Comparison of ENCODE assay signal across 8 cellular contexts in the genomic region with DNA sequence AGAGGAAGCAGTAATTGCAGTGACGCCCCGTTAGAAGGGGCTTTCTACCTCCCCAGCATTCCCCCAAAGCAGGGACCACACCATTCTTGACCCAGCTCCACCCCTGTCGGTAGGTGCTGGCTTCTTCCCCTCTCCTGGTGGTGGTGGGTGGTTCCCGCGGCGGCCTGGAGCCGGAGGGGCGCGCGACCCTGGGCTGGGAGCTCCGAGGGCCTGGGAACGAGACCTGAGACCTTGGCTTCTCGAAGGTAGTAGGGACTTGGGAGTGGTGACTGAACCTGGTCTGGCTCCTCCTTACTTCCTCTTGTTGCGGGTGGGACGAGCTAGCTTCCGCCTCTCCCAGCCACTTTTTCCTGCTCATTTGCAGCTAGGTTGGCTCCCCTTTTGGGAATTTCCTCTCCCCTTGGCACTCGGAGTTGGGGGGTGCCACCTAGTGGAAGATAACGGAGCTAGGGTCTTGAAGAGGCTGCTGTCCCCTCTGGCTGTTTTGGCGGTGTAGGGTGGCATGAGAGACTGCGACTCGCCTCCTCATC. TPM values are rescaled to one million over a fixed set of nuclear protein-coding genes. Genes with fewer than 3 reads are reported as not detected.
A peak's percentile ranks its signal among the peaks of the same experiment; 100 is the strongest.
DNase-seq lines count a peak whose midpoint lies in the region; ATAC-seq, FAIRE-seq and TF ChIP-seq lines count a peak whose summit lies in the region.

No MANE protein-coding gene starts in this region.

- H3K79me1 ChIP-seq in mesenchymal stem cell (replicated peaks; ENCODE audit: low read length, poor library complexity, severe bottlenecking), result peaks cover 20% of the 10 kb centered on the region

- RAD21 ChIA-PET in HCT116 (lab: Charles Lee; ENCODE audit: low non-redundant PET in 1 of 2, low total read pairs in 2 of 2, uncharacterized antibody in 2 of 2, unreplicated experiment in 2 of 2), result interaction anchor here in 1 of 2 experiments (0.6 kb wide), 1 partner anchor 262 kb away, joined by 4 read pairs; no protein-coding TSS in a partner anchor

- POLR2A ChIA-PET in HCT116 (lab: Charles Lee), result interaction anchor here (0.6 to 1.7 kb wide), 12 partner anchors 12 to 818 kb away, joined by 3 to 7 read pairs (median 4); partner anchors contain the start of genes SLC25A39 and TMUB2
- POLR2A ChIA-PET in endothelial cell of umbilical vein (lab: Charles Lee), result interaction anchor here (0.6 to 1.6 kb wide), 4 partner anchors 125 to 161 kb away, joined by 3 to 4 read pairs (median 3); partner anchors contain the start of gene TMUB2

- peak overlapping the region; percentile 69 to 89 for H3K18ac ChIP-seq in mesenchymal stem cell (ENCODE audit: low read depth in 1 of 2, low read length in 2 of 2)

- H3K9me3 ChIP-seq in HCT116 (ENCODE audit: control insufficient read depth in 1 of 2, insufficient read depth in 1 of 2, low read depth in 1 of 2, low read length in 2 of 2) (no peaks in the 10 kb centered on the region), endothelial cell of umbilical vein (replicated peaks; ENCODE audit: control insufficient read depth, insufficient read depth, low read length) (no peaks in the 10 kb centered on the region), mesenchymal stem cell (ENCODE audit: control insufficient read depth, low read length) (no peaks in the 10 kb centered on the region), stomach (no peaks in the 10 kb centered on the region)

- TF ChIP-seq EP300 in stomach (IDR thresholded peaks at IDR 0.05), result no peak

- FAIRE-seq in endothelial cell of umbilical vein (lab: Jason Lieb, UNC), result peak; percentile 88

- intact Hi-C loops in HCT116 (cut with micrococcal nuclease) (no loop called here), endothelial cell of umbilical vein (cut with micrococcal nuclease) (loop anchor here (1.0 to 2.0 kb wide), 4 partner anchors 15 to 145 kb away; no protein-coding TSS in a partner anchor), stomach (cut with DNase I; ENCODE audit: low total_unique reads) (no loop called here)

- H3K14ac ChIP-seq in mesenchymal stem cell (ENCODE audit: low read length in 2 of 2), result peak overlapping the region; percentile 38 to 92

- no peak overlapping the region for H2AFZ ChIP-seq in HCT116 (ENCODE audit: low read depth, low read length, poor library complexity, severe bottlenecking)
- H2AFZ ChIP-seq in endothelial cell of umbilical vein (ENCODE audit: low read depth, low read length), result peak overlapping the region; percentile 3
- peak overlapping the region; percentile 39 for H2AFZ ChIP-seq in mesenchymal stem cell (ENCODE audit: low read depth, low read length)

- TF ChIP-seq CTCF in HCT116 (IDR thresholded peaks at IDR 0.05 in 2 of 3, conservative IDR thresholded peaks at IDR 0.05 in 1 of 3; ENCODE audit: borderline replicate concordance in 1 of 3, insufficient read depth in 1 of 3, low read depth in 2 of 3, low read length in 2 of 3), result peak; percentile 56 to 78 (median 60)
- TF ChIP-seq CTCF in endothelial cell of umbilical vein (IDR thresholded peaks at IDR 0.05; ENCODE audit: extremely low read depth in 1 of 2, insufficient read depth in 1 of 2, low read depth in 1 of 2, low read length in 2 of 2), result peak; percentile 34 to 56
- TF ChIP-seq CTCF in stomach (IDR thresholded peaks at IDR 0.05), result peak in 3 of 7 experiments; percentile 3 to 37 (median 17)

- H3K9ac ChIP-seq in HCT116 (ENCODE audit: low read length) (peak overlapping the region; percentile 71), endothelial cell of umbilical vein (replicated peaks; ENCODE audit: extremely low read depth, insufficient read depth, low read length) (peak overlapping the region; percentile 61), mesenchymal stem cell (ENCODE audit: low read length) (peak overlapping the region; percentile 98)

- H2BK5ac ChIP-seq in mesenchymal stem cell (ENCODE audit: low read depth, low read length, poor library complexity, severe bottlenecking), result no peak overlapping the region

- H2BK12ac ChIP-seq in mesenchymal stem cell (ENCODE audit: low read length in 2 of 2), result peak overlapping the region in 1 of 2 experiments; percentile 85

- H2BK15ac ChIP-seq in mesenchymal stem cell (ENCODE audit: low read depth, poor library complexity, severe bottlenecking), result peak overlapping the region; percentile 12

- DNase-seq in DMS53 treated with DMSO at 0.1 percent for 48 hours (lab: John Stamatoyannopoulos, UW; ENCODE audit: unreplicated experiment) (peak; percentile 40), HCT116 (ENCODE audit: low read depth, low spot score) (peak; percentile 57), NCI-H2171 treated with DMSO at 0.1 percent for 48 hours (lab: John Stamatoyannopoulos, UW) (peak; percentile 83), endothelial cell of umbilical vein (ENCODE audit: low read depth, low spot score) (peak; percentile 70), mesenchymal stem cell (peak; percentile 72), stomach (peak; percentile 44)
- DNase-seq in activated CD4-positive, alpha-beta T cell treated with anti-CD3 and anti-CD28 coated beads, Interleukin-2, amount 50 U/mL, for 24 hours (ENCODE audit: low read depth in 1 of 2, low spot score in 1 of 2), result peak; percentile 21 to 23

- no peak overlapping the region for H2AK5ac ChIP-seq in mesenchymal stem cell (ENCODE audit: low read length, severe bottlenecking)

- H3K79me2 ChIP-seq in HCT116 (ENCODE audit: insufficient read depth, low read length) (no peaks in the 10 kb centered on the region), endothelial cell of umbilical vein (ENCODE audit: control insufficient read depth, insufficient read depth, low read length) (peaks cover 2% of the 10 kb centered on the region)

- peak overlapping the region; percentile 66 to 95 for H3K4ac ChIP-seq in mesenchymal stem cell (ENCODE audit: low read depth in 1 of 2, low read length in 2 of 2)

- no peaks in the 10 kb centered on the region for H4K20me1 ChIP-seq in HCT116 (ENCODE audit: insufficient read depth)
- no peaks in the 10 kb centered on the region for H4K20me1 ChIP-seq in endothelial cell of umbilical vein (replicated peaks; ENCODE audit: control insufficient read depth, extremely low read depth, insufficient read depth, low read length)

- peak; percentile 53 for ATAC-seq in HCT116
- ATAC-seq in GM18517 (IDR thresholded peaks at IDR 0.05; ENCODE audit: unreplicated experiment), result no peak

- no peak overlapping the region for H2BK120ac ChIP-seq in mesenchymal stem cell (ENCODE audit: low read depth, low read length)

- H3K4me1 ChIP-seq in HCT116 (ENCODE audit: control insufficient read depth in 1 of 2, insufficient read depth in 2 of 2, low read length in 2 of 2) (peaks cover 4 to 18% of the 10 kb centered on the region in 2 experiments; a peak in 3 of 4 replicates), endothelial cell of umbilical vein (ENCODE audit: control insufficient read depth, extremely low read depth, insufficient read depth, low read length) (no peaks in the 10 kb centered on the region), mesenchymal stem cell (ENCODE audit: control insufficient read depth, insufficient read depth, low read depth, low read length) (peaks cover 17% of the 10 kb centered on the region), stomach (peaks cover 11 to 55% (median 23%) of the 10 kb centered on the region in 4 donors)

- BruUV-seq in HCT116 (replicated peaks; lab: Mats Ljungman, UMichigan) (TSS peak; percentile 77), endothelial cell of umbilical vein (replicated peaks; lab: Mats Ljungman, UMichigan) (TSS peak; percentile 65)

- H3K4me2 ChIP-seq in HCT116 (ENCODE audit: low read length) (peak overlapping the region; percentile 90), endothelial cell of umbilical vein (ENCODE audit: insufficient read depth, low read length) (peak overlapping the region; percentile 60), mesenchymal stem cell (ENCODE audit: low read length, poor library complexity, severe bottlenecking) (peak overlapping the region; percentile 92)

- H3K27ac ChIP-seq in HCT116 (ENCODE audit: low read depth, low read length), result peak overlapping the region; percentile 67
- H3K27ac ChIP-seq in endothelial cell of umbilical vein (ENCODE audit: insufficient read depth, low read depth, low read length), result peak overlapping the region; percentile 4
- peak overlapping the region; percentile 47 for H3K27ac ChIP-seq in mesenchymal stem cell (ENCODE audit: low read length, poor library complexity, severe bottlenecking)
- peak overlapping the region; percentile 83 to 91 (median 87) for H3K27ac ChIP-seq in stomach

- H3K27me3 ChIP-seq in HCT116 (ENCODE audit: insufficient read depth, low read length) (no peaks in the 10 kb centered on the region), endothelial cell of umbilical vein (ENCODE audit: control insufficient read depth in 2 of 2, insufficient read depth in 2 of 2, low read length in 2 of 2) (peaks cover 0 to under 1% of the 10 kb centered on the region in 2 experiments), mesenchymal stem cell (ENCODE audit: control insufficient read depth in 1 of 2, insufficient read depth in 1 of 2, low read length in 2 of 2) (no peaks in the 10 kb centered on the region), stomach (no peaks in the 10 kb centered on the region)

- no peaks in the 10 kb centered on the region for H3K9me1 ChIP-seq in endothelial cell of umbilical vein (replicated peaks; ENCODE audit: control insufficient read depth, extremely low read depth, insufficient read depth, low read length)

- H4K8ac ChIP-seq in mesenchymal stem cell (ENCODE audit: low read length), result peak overlapping the region; percentile 84

- TF ChIP-seq POLR2A in HCT116 (IDR thresholded peaks at IDR 0.05; ENCODE audit: borderline replicate concordance, extremely low read depth, insufficient read depth, insufficient read length), result no peak
- TF ChIP-seq POLR2A in endothelial cell of umbilical vein (IDR thresholded peaks at IDR 0.05; ENCODE audit: low read depth, low read length), result no peak
- no peak for TF ChIP-seq POLR2A in stomach (IDR thresholded peaks at IDR 0.05)

- H3K36me3 ChIP-seq in HCT116 (ENCODE audit: control insufficient read depth in 1 of 2, insufficient read depth in 2 of 2, low read length in 2 of 2) (no peaks in the 10 kb centered on the region; a peak in 1 of 4 replicates), endothelial cell of umbilical vein (ENCODE audit: control insufficient read depth in 2 of 2, extremely low read depth in 1 of 2, insufficient read depth in 2 of 2, low read length in 2 of 2) (peaks cover 1 to 16% of the 10 kb centered on the region in 2 experiments), mesenchymal stem cell (ENCODE audit: control insufficient read depth in 1 of 2, insufficient read depth in 2 of 2, low read depth in 1 of 2, low read length in 2 of 2) (peaks cover 15 to 21% of the 10 kb centered on the region in 2 experiments), stomach (peaks cover 11 to 24% (median 22%) of the 10 kb centered on the region in 4 donors)

- H3K4me3 ChIP-seq in HCT116 (replicated peaks in 1 of 2; ENCODE audit: low read depth in 1 of 2, low read length in 2 of 2), result peak overlapping the region; percentile 74 to 97
- H3K4me3 ChIP-seq in endothelial cell of umbilical vein (replicated peaks in 1 of 3; ENCODE audit: insufficient read depth in 1 of 3, low read depth in 1 of 3, low read length in 3 of 3), result peak overlapping the region; percentile 31 to 70 (median 62)
- H3K4me3 ChIP-seq in mesenchymal stem cell (ENCODE audit: insufficient read depth in 1 of 2, low read depth in 1 of 2, low read length in 2 of 2), result peak overlapping the region; percentile 86 to 100
- H3K4me3 ChIP-seq in stomach, result peak overlapping the region; percentile 62 to 89 (median 76)

- CTCF ChIA-PET in HCT116 (lab: Charles Lee) (interaction anchor here (0.9 to 3.3 kb wide), 15 partner anchors 13 to 402 kb away, joined by 3 to 19 read pairs (median 6); partner anchors contain the start of genes FAM171A2, SLC25A39 and TMUB2), endothelial cell of umbilical vein (lab: Charles Lee) (interaction anchor here (0.6 to 3.2 kb wide), 19 partner anchors 8 to 402 kb away, joined by 3 to 37 read pairs (median 6); partner anchors contain the start of genes FAM171A2 and TMUB2)

- peak overlapping the region; percentile 81 for H4K91ac ChIP-seq in mesenchymal stem cell (ENCODE audit: low read length)

- H3K9me2 ChIP-seq in HCT116 (ENCODE audit: insufficient read depth), result no peaks in the 10 kb centered on the region

- TF ChIP-seq RAD21 in HCT116 (IDR thresholded peaks at IDR 0.05; ENCODE audit: low read depth), result peak; percentile 81

- WGBS in mesenchymal stem cell, result 9% methylated on average over 12 of the region's 21 CpGs
- WGBS in stomach, 5 donors, result 1 to 3% (median 1%) methylated on average over 20 to 21 of the region's 21 CpGs

- peak overlapping the region in 1 of 2 experiments; percentile 63 for H3K23ac ChIP-seq in mesenchymal stem cell (ENCODE audit: low read length in 2 of 2)

- dilution Hi-C loops in endothelial cell of umbilical vein (cut with MboI; ENCODE audit: extremely low pct_ligation_motif_present, low sequenced_read_pairs), result no loop called here

RNA-seq across cellular contexts. Expression of gene GRN, which starts 0.5 kb away (rescaled TPM):
- 206 TPM for total RNA-seq in HCT116 (2021; ENCODE audit: unreplicated experiment)
- polyA plus RNA-seq in HCT116 (2012), result 276 and 326 TPM in 2 replicates
- 343 and 346 TPM in 2 replicates for total RNA-seq in endothelial cell of umbilical vein
- polyA plus RNA-seq in endothelial cell of umbilical vein, result 1,034 and 1,362 TPM in 2 replicates
- polyA plus RNA-seq in endothelial cell of umbilical vein (2011; cell fraction: cytosol; rRNA removed), result 522 and 689 TPM in 2 replicates
- polyA plus RNA-seq in endothelial cell of umbilical vein (2011; cell fraction: nucleus; rRNA removed), result 299 and 488 TPM in 2 replicates
- 360 and 523 TPM in 2 replicates for polyA plus RNA-seq in endothelial cell of umbilical vein (2012)
- polyA minus RNA-seq in endothelial cell of umbilical vein, result 224 and 227 TPM in 2 replicates
- polyA minus RNA-seq in endothelial cell of umbilical vein (2011; cell fraction: cytosol; rRNA and poly(A)+ RNA removed), result 108 TPM
- polyA minus RNA-seq in endothelial cell of umbilical vein (2011; cell fraction: nucleus; rRNA and poly(A)+ RNA removed), result 73.6 and 104 TPM in 2 replicates
- 475 TPM for polyA plus RNA-seq in mesenchymal stem cell (2013, experiment 1 of 2)
- 458 TPM for polyA plus RNA-seq in mesenchymal stem cell (2013, experiment 2 of 2)
- total RNA-seq in stomach, result 100 to 1,000 TPM; 104 to 644 (median 239) TPM
- 100 to 1,000 TPM in 1 of 3 donors, 10 to 100 TPM in 2; 31.8 to 189 (median 78.9) TPM for polyA plus RNA-seq in stomach

RNA-seq across cellular contexts. Expression of gene FAM171A2, which starts 18.1 kb away (rescaled TPM):
- total RNA-seq in HCT116 (2021; ENCODE audit: unreplicated experiment), result 18.0 TPM
- 12.5 and 12.7 TPM in 2 replicates for polyA plus RNA-seq in HCT116 (2012)
- total RNA-seq in endothelial cell of umbilical vein, result 12.0 and 13.4 TPM in 2 replicates
- polyA plus RNA-seq in endothelial cell of umbilical vein, result 11.3 and 13.0 TPM in 2 replicates
- 4.2 and 6.5 TPM in 2 replicates for polyA plus RNA-seq in endothelial cell of umbilical vein (2011; cell fraction: cytosol; rRNA removed)
- polyA plus RNA-seq in endothelial cell of umbilical vein (2011; cell fraction: nucleus; rRNA removed), result 4.1 and 5.6 TPM in 2 replicates
- polyA plus RNA-seq in endothelial cell of umbilical vein (2012), result 6.2 and 13.0 TPM in 2 replicates
- 6.0 and 6.4 TPM in 2 replicates for polyA minus RNA-seq in endothelial cell of umbilical vein
- polyA minus RNA-seq in endothelial cell of umbilical vein (2011; cell fraction: cytosol; rRNA and poly(A)+ RNA removed), result 2.3 TPM
- polyA minus RNA-seq in endothelial cell of umbilical vein (2011; cell fraction: nucleus; rRNA and poly(A)+ RNA removed), result 2.4 and 2.5 TPM in 2 replicates
- 5.8 TPM for polyA plus RNA-seq in mesenchymal stem cell (2013, experiment 1 of 2)
- 5.3 TPM for polyA plus RNA-seq in mesenchymal stem cell (2013, experiment 2 of 2)
- total RNA-seq in stomach, result 1 to 10 TPM in 2 of 5 donors, not detected in 3; 2.0 to 5.4 TPM
- under 1 TPM; 0.30 to 0.31 (median 0.31) TPM for polyA plus RNA-seq in stomach

RNA-seq across cellular contexts. Expression of gene SLC25A39, which starts 20.9 kb away (rescaled TPM):
- total RNA-seq in HCT116 (2021; ENCODE audit: unreplicated experiment) (326 TPM), endothelial cell of umbilical vein (88.5 and 97.9 TPM in 2 replicates), stomach (100 to 1,000 TPM in 3 of 5 donors, 10 to 100 TPM in 2; 42.0 to 351 (median 133) TPM)
- polyA plus RNA-seq in HCT116 (2012), result 372 and 379 TPM in 2 replicates
- polyA plus RNA-seq in endothelial cell of umbilical vein (151 and 159 TPM in 2 replicates), stomach (100 to 1,000 TPM; 124 to 161 (median 135) TPM)
- 98.9 and 109 TPM in 2 replicates for polyA plus RNA-seq in endothelial cell of umbilical vein (2011; cell fraction: cytosol; rRNA removed)
- polyA plus RNA-seq in endothelial cell of umbilical vein (2011; cell fraction: nucleus; rRNA removed), result 182 and 199 TPM in 2 replicates
- 90.1 and 131 TPM in 2 replicates for polyA plus RNA-seq in endothelial cell of umbilical vein (2012)
- 39.2 and 63.7 TPM in 2 replicates for polyA minus RNA-seq in endothelial cell of umbilical vein
- polyA minus RNA-seq in endothelial cell of umbilical vein (2011; cell fraction: cytosol; rRNA and poly(A)+ RNA removed), result 91.0 TPM
- polyA minus RNA-seq in endothelial cell of umbilical vein (2011; cell fraction: nucleus; rRNA and poly(A)+ RNA removed), result 32.5 and 42.3 TPM in 2 replicates
- polyA plus RNA-seq in mesenchymal stem cell (2013, experiment 1 of 2), result 67.0 TPM
- 68.4 TPM for polyA plus RNA-seq in mesenchymal stem cell (2013, experiment 2 of 2)

RNA-seq across cellular contexts. Expression of gene RUNDC3A, which starts 37.2 kb away (rescaled TPM):
- total RNA-seq in HCT116 (2021; ENCODE audit: unreplicated experiment) (0.61 TPM), endothelial cell of umbilical vein (not detected in 2 replicates), stomach (10 to 100 TPM in 1 of 5 donors, 1 to 10 TPM in 2, under 1 TPM in 1, not detected in 1; 0.43 to 40.8 (median 3.5) TPM)
- 0.72 and 1.3 TPM in 2 replicates for polyA plus RNA-seq in HCT116 (2012)
- polyA plus RNA-seq in endothelial cell of umbilical vein (0.12 and 0.13 TPM in 2 replicates), stomach (1 to 10 TPM; 4.5 to 6.0 (median 4.5) TPM)
- polyA plus RNA-seq in endothelial cell of umbilical vein (2011; cell fraction: cytosol; rRNA removed), result 0.08 TPM in 1 of 2 replicates, not detected in the other
- 0.11 and 0.53 TPM in 2 replicates for polyA plus RNA-seq in endothelial cell of umbilical vein (2011; cell fraction: nucleus; rRNA removed)
- polyA plus RNA-seq in endothelial cell of umbilical vein (2012), result 0.35 and 0.63 TPM in 2 replicates
- 0.04 TPM in 1 of 2 replicates, not detected in the other for polyA minus RNA-seq in endothelial cell of umbilical vein
- polyA minus RNA-seq in endothelial cell of umbilical vein (2011; cell fraction: cytosol; rRNA and poly(A)+ RNA removed), result not detected
- polyA minus RNA-seq in endothelial cell of umbilical vein (2011; cell fraction: nucleus; rRNA and poly(A)+ RNA removed), result not detected in 2 replicates
- 0.12 TPM for polyA plus RNA-seq in mesenchymal stem cell (2013, experiment 1 of 2)
- polyA plus RNA-seq in mesenchymal stem cell (2013, experiment 2 of 2), result 0.10 TPM

RNA-seq across cellular contexts. Expression of gene ITGA2B, which starts 43.9 kb away (rescaled TPM):
- total RNA-seq in HCT116 (2021; ENCODE audit: unreplicated experiment) (7.6 TPM), endothelial cell of umbilical vein (0.48 and 0.82 TPM in 2 replicates), stomach (1 to 10 TPM in 1 of 5 donors, under 1 TPM in 1, not detected in 3; under 0.01 to 2.4 TPM)
- polyA plus RNA-seq in HCT116 (2012), result 4.9 and 6.5 TPM in 2 replicates
- polyA plus RNA-seq in endothelial cell of umbilical vein (0.26 and 0.29 TPM in 2 replicates), stomach (under 1 TPM; 0.12 to 0.53 (median 0.46) TPM)
- polyA plus RNA-seq in endothelial cell of umbilical vein (2011; cell fraction: cytosol; rRNA removed), result 0.06 and 0.10 TPM in 2 replicates
- 1.4 and 2.1 TPM in 2 replicates for polyA plus RNA-seq in endothelial cell of umbilical vein (2011; cell fraction: nucleus; rRNA removed)
- polyA plus RNA-seq in endothelial cell of umbilical vein (2012), result 0.16 and 0.65 TPM in 2 replicates
- 0.74 and 1.1 TPM in 2 replicates for polyA minus RNA-seq in endothelial cell of umbilical vein
- not detected for polyA minus RNA-seq in endothelial cell of umbilical vein (2011; cell fraction: cytosol; rRNA and poly(A)+ RNA removed)
- polyA minus RNA-seq in endothelial cell of umbilical vein (2011; cell fraction: nucleus; rRNA and poly(A)+ RNA removed), result 0.72 and 1.8 TPM in 2 replicates
- polyA plus RNA-seq in mesenchymal stem cell (2013, experiment 1 of 2), result 0.10 TPM
- 0.14 TPM for polyA plus RNA-seq in mesenchymal stem cell (2013, experiment 2 of 2)

Comparison
In these comparisons a context has a peak if more than half of its experiments do, and no peak if none do; other contexts are left out.
1. DNase-seq: peak in every context shown above with its lines; median percentile 83 in NCI-H2171 treated with DMSO at 0.1 percent for 48 hours; 72 in mesenchymal stem cell; 70 in endothelial cell of umbilical vein; 57 in HCT116; 44 in stomach; 40 in DMS53 treated with DMSO at 0.1 percent for 48 hours; 22 in activated CD4-positive, alpha-beta T cell treated with anti-CD3 and anti-CD28 coated beads, Interleukin-2, amount 50 U/mL, for 24 hours.
2. H3K27ac ChIP-seq: peak in every context shown above with its lines; median percentile 87 in stomach; 67 in HCT116; 47 in mesenchymal stem cell; 4 in endothelial cell of umbilical vein.